Comparison of ENCODE assay signal across 8 cellular contexts in genomic region chr10:56831681-56832080, GRCh38.
"Had no signal": no experiment of that assay in that cellular context is flagged by ENCODE, and none has a peak within 500 bp of the region (broad histone marks: within the 10 kb centered on the region; RNA-seq: fewer than 3 reads in every experiment).

No MANE protein-coding gene starts in this region.

- ATAC-seq: GM12878 had no signal

- FAIRE-seq: G401.6, GM12878, GM12891, GM12892, GM18507, GM19239 had no signal

- H3K4me3 ChIP-seq: GM12878 had no signal

- DNase-seq: GDM1, GF-D8 had no signal
